9 cellular contexts compared by ENCODE assay signal in the genomic region with DNA sequence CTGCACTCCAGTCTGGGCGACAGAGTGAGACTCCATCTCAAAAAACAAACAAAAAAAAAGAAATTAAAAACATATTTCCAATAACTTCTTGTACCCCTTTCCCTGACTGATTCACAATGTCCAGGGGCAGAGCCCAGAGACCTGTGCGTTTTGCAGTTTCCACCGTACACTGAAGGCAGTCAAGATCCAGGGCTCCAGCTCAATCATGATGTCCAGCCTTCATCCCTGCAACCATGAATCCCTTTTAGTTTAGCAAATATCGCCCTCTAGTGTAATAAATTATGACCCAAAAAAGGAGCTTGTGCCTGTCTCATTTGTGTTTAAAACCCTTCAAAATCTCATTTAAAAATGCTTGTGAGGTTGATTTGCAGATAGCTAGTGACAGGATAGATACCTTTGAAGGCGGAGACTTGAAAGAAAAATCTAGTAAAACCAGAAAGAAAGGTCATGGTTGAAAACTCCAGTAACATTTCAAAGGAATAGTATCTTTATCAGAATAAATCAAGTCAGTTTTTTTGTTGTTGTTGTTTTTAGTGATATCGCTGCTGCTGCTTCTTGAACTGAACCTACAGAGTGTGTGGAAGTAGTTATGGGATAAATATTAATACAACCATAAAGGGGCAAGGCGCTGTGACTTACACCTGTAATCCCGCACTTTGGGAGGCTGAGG. TPM values are rescaled to one million over a fixed set of nuclear protein-coding genes. Genes with fewer than 3 reads are reported as not detected.
A peak's percentile ranks its signal among the peaks of the same experiment; 100 is the strongest.
DNase-seq lines count a peak whose midpoint lies in the region; ATAC-seq, FAIRE-seq and TF ChIP-seq lines count a peak whose summit lies in the region.
"Had no signal": no experiment of that assay in that cellular context is flagged by ENCODE, and none has a peak within 500 bp of the region (broad histone marks: within the 10 kb centered on the region; RNA-seq: fewer than 3 reads in every experiment).

No MANE protein-coding gene starts in this region.

- POLR2A ChIA-PET in CD4-positive, alpha-beta T cell (lab: Charles Lee): interaction anchor here (0.6 to 7.1 kb wide), 20 partner anchors 12 to 222 kb away, joined by 3 to 166 read pairs (median 4); partner anchors contain the start of gene ICAM2

- no peaks in the 10 kb centered on the region for H3K9me3 ChIP-seq in CD4-positive, alpha-beta T cell (ENCODE audit: control insufficient read depth, low read length)
- no peaks in the 10 kb centered on the region for H3K9me3 ChIP-seq in thoracic aorta

- H3K4me3 Mint-ChIP-seq in CD4-positive, alpha-beta T cell: peak overlapping the region; percentile 47

- H3K36me3 Mint-ChIP-seq in CD4-positive, alpha-beta T cell (ENCODE audit: low read depth): peaks cover 10% of the 10 kb centered on the region

- peak; percentile 94 for TF ChIP-seq CTCF in CD4-positive, alpha-beta T cell (IDR thresholded peaks at IDR 0.05)
- peak; percentile 78 for TF ChIP-seq CTCF in VCaP (conservative IDR thresholded peaks at IDR 0.05)
- peak; percentile 60 for TF ChIP-seq CTCF in thoracic aorta (IDR thresholded peaks at IDR 0.05)

- CTCF ChIA-PET in CD4-positive, alpha-beta T cell (lab: Charles Lee): interaction anchor here (0.6 to 9.5 kb wide), 29 partner anchors 9 to 243 kb away, joined by 3 to 170 read pairs (median 3); partner anchors contain the start of genes GH1 and ICAM2

- H3K4me3 ChIP-seq in thoracic aorta: no peak overlapping the region
- H3K4me3 ChIP-seq: SK-N-MC had no signal

- H3K27ac ChIP-seq in CD4-positive, alpha-beta T cell (ENCODE audit: low read depth, low read length): no peak overlapping the region
- H3K27ac ChIP-seq in VCaP (no peak overlapping the region), thoracic aorta (no peak overlapping the region)
- H3K27ac ChIP-seq: SK-N-MC had no signal

- intact Hi-C loops in CD4-positive, alpha-beta T cell (cut with DNase I, micrococcal nuclease): loop anchor here (1.0 to 5.0 kb wide), 6 partner anchors 51 to 223 kb away; partner anchors contain the start of genes CSHL1 (in 1 of the 2) and GH1 (in 1 of the 2)

- no peak for DNase-seq in CD4-positive, alpha-beta T cell
- DNase-seq in GM18507 (ENCODE audit: extremely low spot score, insufficient read length, low read depth) (peak; percentile 38), NCI-H2227 (lab: John Stamatoyannopoulos, UW; ENCODE audit: unreplicated experiment) (peak; percentile 83), hepatic stellate cell (ENCODE audit: low spot score) (peak; percentile 70), thoracic aorta (ENCODE audit: low spot score) (no peak)

- no peaks in the 10 kb centered on the region for H3K36me3 ChIP-seq in thoracic aorta

- peak; percentile 86 for FAIRE-seq in GM18507 (lab: Jason Lieb, UNC)

- ATAC-seq in CD4-positive, alpha-beta T cell (ENCODE audit: poor library complexity): no peak
- ATAC-seq in thoracic aorta (ENCODE audit: insufficient number of reproducible peaks, low FRiP score, low read depth) (no peak), HG03520 (IDR thresholded peaks at IDR 0.05; ENCODE audit: unreplicated experiment) (no peak), HG03442 (IDR thresholded peaks at IDR 0.05; ENCODE audit: unreplicated experiment) (no peak)

- H3K27me3 ChIP-seq in CD4-positive, alpha-beta T cell (ENCODE audit: control insufficient read depth, insufficient read depth, low read length): no peaks in the 10 kb centered on the region
- no peaks in the 10 kb centered on the region for H3K27me3 ChIP-seq in thoracic aorta (replicated peaks; ENCODE audit: insufficient read depth)

- peak overlapping the region; percentile 40 for H3K27ac Mint-ChIP-seq in CD4-positive, alpha-beta T cell

- H3K27me3 Mint-ChIP-seq in CD4-positive, alpha-beta T cell: no peaks in the 10 kb centered on the region

- H3K4me1 Mint-ChIP-seq in CD4-positive, alpha-beta T cell (ENCODE audit: low read depth): peaks cover 26% of the 10 kb centered on the region

- H3K4me1 ChIP-seq in thoracic aorta (ENCODE audit: control insufficient read depth in 1 of 2, low read depth in 2 of 2): peaks cover 3 to 17% of the 10 kb centered on the region in 2 donors

- H3K9me3 Mint-ChIP-seq in CD4-positive, alpha-beta T cell: no peaks in the 10 kb centered on the region

RNA-seq across cellular contexts. Expression of gene ERN1, which starts 3.7 kb away (rescaled TPM):
- total RNA-seq in CD4-positive, alpha-beta T cell: 10 to 100 TPM; 62.7 to 67.8 TPM
- 10 to 100 TPM; 13.0 to 22.7 TPM for total RNA-seq in thoracic aorta

Comparison
In these comparisons a context has a peak if more than half of its experiments do, and no peak if none do; other contexts are left out.
1. DNase-seq: peak in GM18507 (single experiment), NCI-H2227 (single experiment) and hepatic stellate cell (single experiment); none in CD4-positive, alpha-beta T cell (0 of 10) and thoracic aorta (single experiment).
2. Peak in every context shown above with its lines, with median percentiles within 50 percentile points of each other: CTCF ChIP-seq.